20 cellular contexts compared by ENCODE assay signal in genomic region chr19:29107831-29108230, GRCh38.
DNase-seq lines count a peak whose midpoint lies in the region; ATAC-seq and TF ChIP-seq lines count a peak whose summit lies in the region.
"Had no signal": no experiment of that assay in that cellular context is flagged by ENCODE, and none has a peak within 500 bp of the region (broad histone marks: within the 10 kb centered on the region; RNA-seq: fewer than 3 reads in every experiment).

No MANE protein-coding gene starts in this region.

- no peak overlapping the region for H2AK5ac ChIP-seq in trophoblast cell (ENCODE audit: low read length)

- TF ChIP-seq CTCF in AG10803 (conservative IDR thresholded peaks at IDR 0.05; ENCODE audit: low read length) (no peak), spleen (IDR thresholded peaks at IDR 0.05 in 8 of 11, conservative IDR thresholded peaks at IDR 0.05 in 3 of 11) (no peak)

- H4K8ac ChIP-seq in trophoblast cell (ENCODE audit: low read depth, low read length) = no peak overlapping the region

- H3K4ac ChIP-seq in trophoblast cell (ENCODE audit: low read depth, low read length) = no peak overlapping the region

- peak; percentile 9 for DNase-seq in AG10803 (ENCODE audit: low read depth)
- DNase-seq in GM23248 = peak; percentile 15
- peak; percentile 88 to 94 for DNase-seq in trophoblast cell
- DNase-seq in spleen = peak; percentile 32
- no peak for DNase-seq in NCI-H187 treated with DMSO at 0.1 percent for 48 hours (lab: John Stamatoyannopoulos, UW)
- no peak for DNase-seq in NCI-H1417 (lab: John Stamatoyannopoulos, UW)
- DNase-seq: 8988T; ACHN; AML-193; BE2C; CD4-positive, alpha-beta T cell; CD8-positive, alpha-beta memory T cell; DMS53; DMS79 treated with DMSO at 0.1 percent for 48 hours; GOT3; HFFc6 had no signal

- no peak overlapping the region for H2BK5ac ChIP-seq in trophoblast cell (ENCODE audit: low read depth, low read length, poor library complexity)

- H3F3A ChIP-seq in GM23248 (ENCODE audit: insufficient read depth) = no peaks in the 10 kb centered on the region

- peaks cover 7% of the 10 kb centered on the region for H3K27me3 ChIP-seq in GM23248 (replicated peaks; ENCODE audit: insufficient read depth)
- H3K27me3 ChIP-seq in trophoblast cell (ENCODE audit: insufficient read depth, low read length) = no peaks in the 10 kb centered on the region
- no peaks in the 10 kb centered on the region for H3K27me3 ChIP-seq in spleen (replicated peaks in 1 of 7)
- H3K27me3 ChIP-seq: BE2C; BLaER1 treated with 17β-estradiol and CSF1 and Interleukin-3, amounts not matched to agents 10 nM and 100 nM had no signal

- no peak overlapping the region for H4K91ac ChIP-seq in trophoblast cell (ENCODE audit: low read depth, low read length)

- H3K9ac ChIP-seq in GM23248 = no peak overlapping the region
- no peak overlapping the region for H3K9ac ChIP-seq in trophoblast cell (ENCODE audit: low read length)
- H3K9ac ChIP-seq: BLaER1 treated with 17β-estradiol and CSF1 and Interleukin-3, amounts not matched to agents 10 nM and 100 nM had no signal

- WGBS in GM23248 (ENCODE audit: low coverage in 1 of 2, low lambda C conversion rate in 2 of 2, missing lambda C conversion rate in 2 of 2), 2 experiments = 20 to 23% methylated on average over 6 of the region's 6 CpGs
- no CpG with 5 or more reads among the region's 6 CpGs for WGBS in trophoblast cell (ENCODE audit: extremely low coverage, insufficient coverage, insufficient read length)
- WGBS in spleen, 5 donors = 62 to 71% (median 66%) methylated on average over 6 of the region's 6 CpGs

- H4K12ac ChIP-seq in trophoblast cell (ENCODE audit: low read depth, low read length) = no peak overlapping the region

- no peak overlapping the region for H3K14ac ChIP-seq in trophoblast cell (ENCODE audit: low read length)

- in situ Hi-C loops in GM23248 (cut with MboI) = no loop called here

- H3K4me3 ChIP-seq in AG10803 (ENCODE audit: low read length) (no peak overlapping the region), GM23248 (no peak overlapping the region), trophoblast cell (ENCODE audit: low read depth, low read length) (no peak overlapping the region), spleen (no peak overlapping the region)
- H3K4me3 ChIP-seq: A549; BLaER1 treated with 17β-estradiol and CSF1 and Interleukin-3, amounts not matched to agents 10 nM and 100 nM; HAP-1 had no signal

- H3K79me1 ChIP-seq in trophoblast cell (ENCODE audit: low read length) = no peaks in the 10 kb centered on the region

- no peaks in the 10 kb centered on the region for H3K36me3 ChIP-seq in GM23248 (ENCODE audit: low read depth)
- H3K36me3 ChIP-seq in trophoblast cell (ENCODE audit: control insufficient read depth in 1 of 2, insufficient read depth in 2 of 2, low read length in 2 of 2) = no peaks in the 10 kb centered on the region
- H3K36me3 ChIP-seq in spleen = no peaks in the 10 kb centered on the region
- H3K36me3 ChIP-seq: BE2C; BLaER1 treated with 17β-estradiol and CSF1 and Interleukin-3, amounts not matched to agents 10 nM and 100 nM; HAP-1 had no signal

- H3K27ac ChIP-seq in GM23248 (no peak overlapping the region), trophoblast cell (ENCODE audit: low read depth, low read length) (no peak overlapping the region), spleen (no peak overlapping the region)
- H3K27ac ChIP-seq: A549; BLaER1 treated with 17β-estradiol and CSF1 and Interleukin-3, amounts not matched to agents 10 nM and 100 nM had no signal

- no peak overlapping the region for H2BK12ac ChIP-seq in trophoblast cell (ENCODE audit: low read length)

- H3K4me2 ChIP-seq in GM23248 (ENCODE audit: unreplicated experiment) (no peak overlapping the region), trophoblast cell (ENCODE audit: low read length) (no peak overlapping the region)
- H3K4me2 ChIP-seq: A549; BLaER1 treated with 17β-estradiol and CSF1 and Interleukin-3, amounts not matched to agents 10 nM and 100 nM had no signal

- intact Hi-C loops in spleen (cut with DNase I; ENCODE audit: low total_unique reads) = no loop called here

- no peak overlapping the region for H3K23ac ChIP-seq in trophoblast cell (ENCODE audit: low read length)

- H3K79me2 ChIP-seq in GM23248 (ENCODE audit: insufficient read depth) = no peaks in the 10 kb centered on the region
- H3K79me2 ChIP-seq in trophoblast cell (ENCODE audit: control insufficient read depth, insufficient read depth, low read length, poor library complexity) = no peaks in the 10 kb centered on the region

- TF ChIP-seq POLR2A in spleen (IDR thresholded peaks at IDR 0.05) = no peak

- H3K4me1 ChIP-seq in GM23248 (ENCODE audit: insufficient read depth) (no peaks in the 10 kb centered on the region), trophoblast cell (ENCODE audit: control insufficient read depth in 1 of 2, insufficient read depth in 2 of 2, low read length in 2 of 2) (no peaks in the 10 kb centered on the region), spleen (no peaks in the 10 kb centered on the region)
- H3K4me1 ChIP-seq: A549; BE2C; BLaER1 treated with 17β-estradiol and CSF1 and Interleukin-3, amounts not matched to agents 10 nM and 100 nM; HAP-1 had no signal

- H4K20me1 ChIP-seq in GM23248 (ENCODE audit: insufficient read depth) = no peaks in the 10 kb centered on the region
- H4K20me1 ChIP-seq: BLaER1 treated with 17β-estradiol and CSF1 and Interleukin-3, amounts not matched to agents 10 nM and 100 nM had no signal

- H3K9me2 ChIP-seq in GM23248 (ENCODE audit: insufficient read depth) = no peaks in the 10 kb centered on the region

- no peak for ATAC-seq in GM21529 (IDR thresholded peaks at IDR 0.05; ENCODE audit: unreplicated experiment)
- ATAC-seq: A549 had no signal

- H3K9me3 ChIP-seq in GM23248 (ENCODE audit: low read depth) (no peaks in the 10 kb centered on the region), trophoblast cell (ENCODE audit: insufficient read depth, low read depth, low read length) (peaks cover 5% of the 10 kb centered on the region), spleen (peaks cover 0 to 11% (median 0%) of the 10 kb centered on the region in 8 donors)
- H3K9me3 ChIP-seq: BE2C; BLaER1 treated with 17β-estradiol and CSF1 and Interleukin-3, amounts not matched to agents 10 nM and 100 nM; HAP-1 had no signal

- H2BK120ac ChIP-seq in trophoblast cell (ENCODE audit: insufficient read depth, low read length, poor library complexity) = no peak overlapping the region

- H3K18ac ChIP-seq in trophoblast cell (ENCODE audit: low read length) = no peak overlapping the region

- no peak overlapping the region for H2AFZ ChIP-seq in GM23248
- no peak overlapping the region for H2AFZ ChIP-seq in trophoblast cell (ENCODE audit: insufficient read depth, low read length, poor library complexity)

Comparison
In these comparisons a context has a peak if more than half of its experiments do, and no peak if none do; other contexts are left out.
1. DNase-seq: peak in AG10803 (single experiment), GM23248 (single experiment), trophoblast cell (2 of 2) and spleen (single experiment); none in NCI-H187 treated with DMSO at 0.1 percent for 48 hours (single experiment) and NCI-H1417 (0 of 3).